Comparison of ENCODE assay signal across 14 cellular contexts in genomic region chr2:25304339-25304728, GRCh38. TPM values are rescaled to one million over a fixed set of nuclear protein-coding genes. Genes with fewer than 3 reads are reported as not detected.
A peak's percentile ranks its signal among the peaks of the same experiment; 100 is the strongest.
DNase-seq lines count a peak whose midpoint lies in the region; ATAC-seq and TF ChIP-seq lines count a peak whose summit lies in the region.
"Had no signal": no experiment of that assay in that cellular context is flagged by ENCODE, and none has a peak within 500 bp of the region (broad histone marks: within the 10 kb centered on the region; RNA-seq: fewer than 3 reads in every experiment).

No MANE protein-coding gene starts in this region.

- H2BK15ac ChIP-seq in mesendoderm (replicated peaks; ENCODE audit: low read depth): no peak overlapping the region

- H4K8ac ChIP-seq in mesendoderm (ENCODE audit: low read depth, low read length): no peak overlapping the region

- no peaks in the 10 kb centered on the region for H3K9me3 ChIP-seq in WERI-Rb-1 (ENCODE audit: severe bottlenecking)

- WGBS in mesendoderm (ENCODE audit: extremely low coverage, insufficient coverage, low lambda C conversion rate): no CpG with 5 or more reads among the region's 15 CpGs

- no peak for TF ChIP-seq CTCF in WERI-Rb-1 (IDR thresholded peaks at IDR 0.05; ENCODE audit: low read depth, low read length)
- no peak for TF ChIP-seq CTCF in foreskin keratinocyte (conservative IDR thresholded peaks at IDR 0.05)

- H3K4me1 ChIP-seq in mesendoderm (ENCODE audit: control insufficient read depth, low read depth, low read length): peaks cover 6% of the 10 kb centered on the region
- H3K4me1 ChIP-seq in foreskin keratinocyte: peaks cover 17% of the 10 kb centered on the region

- ATAC-seq in HG03442 (IDR thresholded peaks at IDR 0.05; ENCODE audit: unreplicated experiment): no peak
- no peak for ATAC-seq in foreskin keratinocyte
- ATAC-seq: GM12878 had no signal

- H3K18ac ChIP-seq in mesendoderm (ENCODE audit: low read length): no peak overlapping the region

- DNase-seq in Ammon's horn (ENCODE audit: low spot score) (peak; percentile 45), H7 (peak; percentile 70), WERI-Rb-1 (no peak), mesendoderm (peak; percentile 33), Kasumi-1 (lab: John Stamatoyannopoulos, UW) (no peak), foreskin keratinocyte (no peak), NCI-H1694 treated with DMSO at 0.1 percent for 48 hours (lab: John Stamatoyannopoulos, UW) (no peak)
- DNase-seq: activated naive CD4-positive, alpha-beta T cell treated with Interleukin-2 at 50 U/mL for 16 hours; mesenchymal stem cell; NCI-H1436 treated with DMSO at 0.1 percent for 48 hours; NCI-H526 treated with DMSO at 0.1 percent for 48 hours; Right ventricle myocardium superior had no signal

- no peak overlapping the region for H4K5ac ChIP-seq in mesendoderm (ENCODE audit: low read length)

- no peak overlapping the region for H2AK5ac ChIP-seq in mesendoderm (ENCODE audit: low read length)

- H3K27ac ChIP-seq in WERI-Rb-1 (peak overlapping the region; percentile 76), mesendoderm (ENCODE audit: low read depth, low read length) (no peak overlapping the region), foreskin keratinocyte (no peak overlapping the region)

- H2BK120ac ChIP-seq in mesendoderm (ENCODE audit: low read depth, low read length): no peak overlapping the region

- H3K27me3 ChIP-seq in H7 (ENCODE audit: control insufficient read depth, insufficient read depth, low read length): no peaks in the 10 kb centered on the region
- H3K27me3 ChIP-seq in WERI-Rb-1 (ENCODE audit: insufficient read depth, low read depth, severe bottlenecking): no peaks in the 10 kb centered on the region
- H3K27me3 ChIP-seq in mesendoderm (ENCODE audit: insufficient read depth, low read length, poor library complexity): no peaks in the 10 kb centered on the region
- H3K27me3 ChIP-seq in foreskin keratinocyte: no peaks in the 10 kb centered on the region

- H3K23ac ChIP-seq in mesendoderm (ENCODE audit: low read length): no peak overlapping the region

- H3K79me1 ChIP-seq in mesendoderm (ENCODE audit: low read length): no peaks in the 10 kb centered on the region

- no peak overlapping the region for H3K4ac ChIP-seq in mesendoderm (ENCODE audit: low read depth, low read length)

- H3K4me3 ChIP-seq in H7 (ENCODE audit: insufficient read depth, low read depth, low read length) (no peak overlapping the region), WERI-Rb-1 (ENCODE audit: low read depth, low read length) (no peak overlapping the region), mesendoderm (ENCODE audit: low read length) (no peak overlapping the region)
- H3K4me3 ChIP-seq: GM12878 had no signal

- no peak overlapping the region for H2BK5ac ChIP-seq in mesendoderm (ENCODE audit: low read length)

- no peaks in the 10 kb centered on the region; the same call in 1 of the 2 replicates for H3K36me3 ChIP-seq in H7 (replicated peaks; ENCODE audit: control insufficient read depth, insufficient read depth, low read length)
- peaks cover 7% of the 10 kb centered on the region for H3K36me3 ChIP-seq in WERI-Rb-1
- no peaks in the 10 kb centered on the region for H3K36me3 ChIP-seq in mesendoderm (ENCODE audit: control insufficient read depth, insufficient read depth, low read length)

- no peaks in the 10 kb centered on the region for H3K79me2 ChIP-seq in mesendoderm (ENCODE audit: control insufficient read depth, insufficient read depth, low read length)

- H3K56ac ChIP-seq in mesendoderm (ENCODE audit: low read length): peak overlapping the region; percentile 18

- no peak overlapping the region for H3K9ac ChIP-seq in mesendoderm (ENCODE audit: low read length)

- no peak overlapping the region for H3K4me2 ChIP-seq in mesendoderm (ENCODE audit: low read length)

RNA-seq across cellular contexts. Expression of gene DNMT3A, which starts 37.4 kb away (rescaled TPM):
- total RNA-seq in H7 (2014; rRNA removed; shearing (Covaris generic)): 48.6 and 63.1 TPM in 2 replicates
- polyA plus RNA-seq in mesendoderm (2013, experiment 1 of 2): 50.9 TPM
- 53.0 TPM for polyA plus RNA-seq in mesendoderm (2013, experiment 2 of 2)
- 6.6 and 8.0 TPM in 2 replicates for total RNA-seq in foreskin keratinocyte
- polyA plus RNA-seq in foreskin keratinocyte: 3.0 and 3.2 TPM in 2 replicates

Comparison
In these comparisons a context has a peak if more than half of its experiments do, and no peak if none do; other contexts are left out.
1. DNase-seq: peak in Ammon's horn (single experiment), H7 (single experiment) and mesendoderm (single experiment); none in WERI-Rb-1 (single experiment), Kasumi-1 (0 of 2), foreskin keratinocyte (0 of 2) and NCI-H1694 treated with DMSO at 0.1 percent for 48 hours (single experiment).